ENCODE assay signal across 1 cellular context in genomic region chr4:112321768-112322684, GRCh38.
TF ChIP-seq lines count a peak whose summit lies in the region.

No MANE protein-coding gene starts in this region.

TF ChIP-seq in H1, 55 proteins besides CTCF, POLR2A, EP300 and RAD21 (continued from another document):
- TF ChIP-seq CBX8 (IDR thresholded peaks at IDR 0.05; ENCODE audit: borderline replicate concordance, low read depth, low read length) (no peak), TEAD4 (IDR thresholded peaks at IDR 0.05; ENCODE audit: low read depth, low read length) (no peak)
TF ChIP-seq in H1: peak in this region for 1.
